ENCODE assay signal across 1 cellular context in the genomic region with DNA sequence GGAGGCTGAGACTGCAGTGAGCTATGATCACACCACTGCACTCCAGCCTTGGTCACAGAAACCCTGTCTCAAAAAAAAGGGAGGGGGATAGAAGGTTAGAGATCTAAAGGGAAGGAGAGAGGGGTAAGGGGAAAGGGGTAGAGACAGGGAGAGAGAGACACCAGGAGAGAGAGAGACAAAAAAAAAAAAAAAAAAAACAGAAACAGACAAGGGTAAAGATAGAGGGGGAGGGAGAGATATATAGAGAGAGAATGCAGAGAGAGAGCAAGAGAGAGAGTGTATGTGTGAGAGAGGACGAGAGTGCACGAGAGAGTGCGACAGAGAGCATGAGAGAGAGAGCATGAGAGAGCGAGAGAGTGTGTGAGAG.
TF ChIP-seq lines count a peak whose summit lies in the region.

No MANE protein-coding gene starts in this region.

TF ChIP-seq in K562, 482 proteins besides CTCF, POLR2A, EP300 and RAD21:
- TF ChIP-seq ZNF324 (CRISPR knock-in tag; IDR thresholded peaks at IDR 0.05): no peak
- TF ChIP-seq, protein P1, sequence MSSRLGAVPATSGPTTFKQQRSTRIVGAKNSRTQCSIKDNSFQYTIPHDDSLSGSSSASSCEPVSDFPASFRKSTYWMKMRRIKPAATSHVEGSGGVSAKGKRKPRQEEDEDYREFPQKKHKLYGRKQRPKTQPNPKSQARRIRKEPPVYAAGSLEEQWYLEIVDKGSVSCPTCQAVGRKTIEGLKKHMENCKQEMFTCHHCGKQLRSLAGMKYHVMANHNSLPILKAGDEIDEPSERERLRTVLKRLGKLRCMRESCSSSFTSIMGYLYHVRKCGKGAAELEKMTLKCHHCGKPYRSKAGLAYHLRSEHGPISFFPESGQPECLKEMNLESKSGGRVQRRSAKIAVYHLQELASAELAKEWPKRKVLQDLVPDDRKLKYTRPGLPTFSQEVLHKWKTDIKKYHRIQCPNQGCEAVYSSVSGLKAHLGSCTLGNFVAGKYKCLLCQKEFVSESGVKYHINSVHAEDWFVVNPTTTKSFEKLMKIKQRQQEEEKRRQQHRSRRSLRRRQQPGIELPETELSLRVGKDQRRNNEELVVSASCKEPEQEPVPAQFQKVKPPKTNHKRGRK (tag; IDR thresholded peaks at IDR 0.05): peak; percentile 83
- TF ChIP-seq, protein P2, sequence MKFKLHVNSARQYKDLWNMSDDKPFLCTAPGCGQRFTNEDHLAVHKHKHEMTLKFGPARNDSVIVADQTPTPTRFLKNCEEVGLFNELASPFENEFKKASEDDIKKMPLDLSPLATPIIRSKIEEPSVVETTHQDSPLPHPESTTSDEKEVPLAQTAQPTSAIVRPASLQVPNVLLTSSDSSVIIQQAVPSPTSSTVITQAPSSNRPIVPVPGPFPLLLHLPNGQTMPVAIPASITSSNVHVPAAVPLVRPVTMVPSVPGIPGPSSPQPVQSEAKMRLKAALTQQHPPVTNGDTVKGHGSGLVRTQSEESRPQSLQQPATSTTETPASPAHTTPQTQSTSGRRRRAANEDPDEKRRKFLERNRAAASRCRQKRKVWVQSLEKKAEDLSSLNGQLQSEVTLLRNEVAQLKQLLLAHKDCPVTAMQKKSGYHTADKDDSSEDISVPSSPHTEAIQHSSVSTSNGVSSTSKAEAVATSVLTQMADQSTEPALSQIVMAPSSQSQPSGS (CRISPR knock-in tag; IDR thresholded peaks at IDR 0.05): no peak
- TF ChIP-seq, protein P3, sequence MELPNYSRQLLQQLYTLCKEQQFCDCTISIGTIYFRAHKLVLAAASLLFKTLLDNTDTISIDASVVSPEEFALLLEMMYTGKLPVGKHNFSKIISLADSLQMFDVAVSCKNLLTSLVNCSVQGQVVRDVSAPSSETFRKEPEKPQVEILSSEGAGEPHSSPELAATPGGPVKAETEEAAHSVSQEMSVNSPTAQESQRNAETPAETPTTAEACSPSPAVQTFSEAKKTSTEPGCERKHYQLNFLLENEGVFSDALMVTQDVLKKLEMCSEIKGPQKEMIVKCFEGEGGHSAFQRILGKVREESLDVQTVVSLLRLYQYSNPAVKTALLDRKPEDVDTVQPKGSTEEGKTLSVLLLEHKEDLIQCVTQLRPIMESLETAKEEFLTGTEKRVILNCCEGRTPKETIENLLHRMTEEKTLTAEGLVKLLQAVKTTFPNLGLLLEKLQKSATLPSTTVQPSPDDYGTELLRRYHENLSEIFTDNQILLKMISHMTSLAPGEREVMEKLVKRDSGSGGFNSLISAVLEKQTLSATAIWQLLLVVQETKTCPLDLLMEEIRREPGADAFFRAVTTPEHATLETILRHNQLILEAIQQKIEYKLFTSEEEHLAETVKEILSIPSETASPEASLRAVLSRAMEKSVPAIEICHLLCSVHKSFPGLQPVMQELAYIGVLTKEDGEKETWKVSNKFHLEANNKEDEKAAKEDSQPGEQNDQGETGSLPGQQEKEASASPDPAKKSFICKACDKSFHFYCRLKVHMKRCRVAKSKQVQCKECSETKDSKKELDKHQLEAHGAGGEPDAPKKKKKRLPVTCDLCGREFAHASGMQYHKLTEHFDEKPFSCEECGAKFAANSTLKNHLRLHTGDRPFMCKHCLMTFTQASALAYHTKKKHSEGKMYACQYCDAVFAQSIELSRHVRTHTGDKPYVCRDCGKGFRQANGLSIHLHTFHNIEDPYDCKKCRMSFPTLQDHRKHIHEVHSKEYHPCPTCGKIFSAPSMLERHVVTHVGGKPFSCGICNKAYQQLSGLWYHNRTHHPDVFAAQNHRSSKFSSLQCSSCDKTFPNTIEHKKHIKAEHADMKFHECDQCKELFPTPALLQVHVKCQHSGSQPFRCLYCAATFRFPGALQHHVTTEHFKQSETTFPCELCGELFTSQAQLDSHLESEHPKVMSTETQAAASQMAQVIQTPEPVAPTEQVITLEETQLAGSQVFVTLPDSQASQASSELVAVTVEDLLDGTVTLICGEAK (IDR thresholded peaks at IDR 0.05): 0 out of 2 replicates have a peak, but pooled peaks have one; percentile 17
- TF ChIP-seq, protein P3 (CRISPR knock-in tag; IDR thresholded peaks at IDR 0.05): no peak
